In genomic region chr3:62184559-62184958, GRCh38 we compare ENCODE assay signal across 18 cellular contexts.
DNase-seq lines count a peak whose midpoint lies in the region; ATAC-seq, FAIRE-seq and TF ChIP-seq lines count a peak whose summit lies in the region.
"Had no signal": no experiment of that assay in that cellular context is flagged by ENCODE, and none has a peak within 500 bp of the region (broad histone marks: within the 10 kb centered on the region; RNA-seq: fewer than 3 reads in every experiment).

No MANE protein-coding gene starts in this region.

- H3K9me3 Mint-ChIP-seq in WTC11: no peaks in the 10 kb centered on the region
- H3K9me3 Mint-ChIP-seq: activated B cell treated with CpG ODN at 0.5 μM for 24 hours; effector memory CD8-positive, alpha-beta T cell had no signal

- H3K9me3 ChIP-seq in A673 (ENCODE audit: low read depth, low read length, poor library complexity, severe bottlenecking): no peaks in the 10 kb centered on the region
- no peaks in the 10 kb centered on the region for H3K9me3 ChIP-seq in HEK293 (ENCODE audit: control insufficient read depth, insufficient read depth, low read depth, low read length)
- H3K9me3 ChIP-seq in kidney (ENCODE audit: control insufficient read depth in 1 of 2, low read length in 2 of 2): no peaks in the 10 kb centered on the region
- H3K9me3 ChIP-seq: heart left ventricle had no signal

- intact Hi-C loops in A673 (cut with micrococcal nuclease; ENCODE audit: unreplicated experiment): no loop called here
- intact Hi-C loops in kidney (cut with DNase I): loop anchor here (10.0 kb wide), 1 partner anchor 320 kb away; no protein-coding TSS in a partner anchor

- H3K27me3 Mint-ChIP-seq in WTC11 (ENCODE audit: low read depth): no peaks in the 10 kb centered on the region
- H3K27me3 Mint-ChIP-seq: activated B cell treated with CpG ODN at 0.5 μM for 24 hours had no signal

- CTCF ChIA-PET in A673 (lab: Charles Lee): no interaction called here
- CTCF ChIA-PET in HEK293 (lab: Yijun Ruan, JAX): no interaction called here
- CTCF ChIA-PET in WTC11 (lab: Charles Lee): interaction anchor here (1.4 kb wide), 1 partner anchor 248 kb away, joined by 5 read pairs; no protein-coding TSS in a partner anchor

- BruUV-seq in A673 (replicated peaks; lab: Mats Ljungman, UMichigan): no TSS peak

- H3K27ac ChIP-seq in A673 (ENCODE audit: low read depth, low read length, poor library complexity, severe bottlenecking) (no peak overlapping the region), HEK293 (ENCODE audit: extremely low read depth, low read depth, low read length) (no peak overlapping the region), kidney (ENCODE audit: low read depth in 2 of 2, low read length in 2 of 2) (no peak overlapping the region)
- H3K27ac ChIP-seq: heart left ventricle had no signal

- no peak overlapping the region for H3K9ac ChIP-seq in kidney (ENCODE audit: low read length in 2 of 2)

- no peak overlapping the region for H3K4me3 Mint-ChIP-seq in WTC11
- H3K4me3 Mint-ChIP-seq: activated B cell treated with CpG ODN at 0.5 μM for 24 hours; effector memory CD8-positive, alpha-beta T cell had no signal

- DNase-seq in A673 (ENCODE audit: low spot score) (peak; percentile 30), WTC11 (ENCODE audit: low spot score) (no peak), kidney (peak; percentile 71), NK-92 (lab: John Stamatoyannopoulos, UW; ENCODE audit: unreplicated experiment) (no peak), NCI-H1105 treated with DMSO at 0.1 percent for 48 hours (lab: John Stamatoyannopoulos, UW) (no peak), G401 (ENCODE audit: low spot score) (no peak)
- DNase-seq in activated CD8-positive, alpha-beta memory T cell treated with anti-CD3 and anti-CD28 coated beads, Interleukin-2, amount 50 U/mL, for 48 hours: no peak
- DNase-seq: activated B cell treated with CpG ODN at 0.5 μM for 24 hours; activated T-cell treated with anti-CD3 and anti-CD28 coated beads, Interleukin-2, amount 50 U/mL, for 1 hour; aorta; effector memory CD8-positive, alpha-beta T cell; NCI-H1092 treated with DMSO at 0.1 percent for 48 hours; NK-92 treated with Interleukin-12 subunit alpha and Interleukin-12 subunit beta, amount 100 ng/mL, for 24 hours; retina; stimulated activated CD4-positive, alpha-beta T cell treated with anti-CD3 and anti-CD28 coated beads, Interleukin-4, amount 100 ng/mL, for 4 hours; stimulated activated naive CD8-positive, alpha-beta T cell treated with anti-CD3 and anti-CD28 coated beads, Interleukin-15, Interleukin-2, amounts not matched to agents 100 U/mL and 50 U/mL, for 24 hours had no signal

- peaks cover 25% of the 10 kb centered on the region for H3K4me1 Mint-ChIP-seq in WTC11

- no peak for TF ChIP-seq CTCF in A673 (conservative IDR thresholded peaks at IDR 0.05; ENCODE audit: low read depth, low read length)
- TF ChIP-seq CTCF in HEK293 (tag by site-specific recombination; IDR thresholded peaks at IDR 0.05): no peak
- TF ChIP-seq CTCF in WTC11 (IDR thresholded peaks at IDR 0.05): no peak
- no peak for TF ChIP-seq CTCF in kidney (IDR thresholded peaks at IDR 0.05; ENCODE audit: borderline replicate concordance, extremely low read depth, insufficient read depth)

- H3K36me3 ChIP-seq in A673 (ENCODE audit: insufficient read depth, low read length, poor library complexity, severe bottlenecking) (no peaks in the 10 kb centered on the region), HEK293 (ENCODE audit: control insufficient read depth in 2 of 2, insufficient read depth in 1 of 2, low read length in 2 of 2) (no peaks in the 10 kb centered on the region), kidney (ENCODE audit: control insufficient read depth in 1 of 2, insufficient read depth in 2 of 2, low read length in 2 of 2) (no peaks in the 10 kb centered on the region)
- H3K36me3 ChIP-seq: heart left ventricle had no signal

- POLR2A ChIA-PET in A673 (lab: Charles Lee; ENCODE audit: low non-redundant PET): no interaction called here
- POLR2A ChIA-PET in HEK293 (lab: Yijun Ruan, JAX): no interaction called here
- POLR2A ChIA-PET in WTC11 (lab: Charles Lee): no interaction called here

- no peak overlapping the region for H3K4me3 ChIP-seq in A673 (ENCODE audit: low read depth, low read length, poor library complexity, severe bottlenecking)
- H3K4me3 ChIP-seq in HEK293 (ENCODE audit: low read depth, low read length): no peak overlapping the region
- no peak overlapping the region for H3K4me3 ChIP-seq in kidney (ENCODE audit: low read length in 2 of 2)
- H3K4me3 ChIP-seq: heart left ventricle had no signal

- peaks cover 25% of the 10 kb centered on the region for H3K36me3 Mint-ChIP-seq in WTC11

- H3K27ac Mint-ChIP-seq in WTC11: peak overlapping the region; percentile 37
- H3K27ac Mint-ChIP-seq: activated B cell treated with CpG ODN at 0.5 μM for 24 hours; effector memory CD8-positive, alpha-beta T cell had no signal

- in situ Hi-C loops in G401 (cut with HindIII; ENCODE audit: low sequenced_read_pairs): no loop called here

- H3K4me1 ChIP-seq in A673 (ENCODE audit: insufficient read depth, low read length, poor library complexity, severe bottlenecking): no peaks in the 10 kb centered on the region
- H3K4me1 ChIP-seq in HEK293 (ENCODE audit: control insufficient read depth, insufficient read depth, low read length): no peaks in the 10 kb centered on the region
- peaks cover 0 to 3% of the 10 kb centered on the region in 2 donors for H3K4me1 ChIP-seq in kidney (ENCODE audit: control insufficient read depth in 1 of 2, insufficient read depth in 1 of 2, low read depth in 1 of 2, low read length in 2 of 2)

- no peak for FAIRE-seq in kidney (lab: Jason Lieb, UNC)

- ATAC-seq in WTC11: peak; percentile 50
- ATAC-seq: effector memory CD8-positive, alpha-beta T cell; heart left ventricle; stimulated activated naive CD8-positive, alpha-beta T cell treated with anti-CD3 and anti-CD28 coated beads, Interleukin-15, Interleukin-2, amounts not matched to agents 100 U/mL and 50 U/mL, for 24 hours had no signal

- no peaks in the 10 kb centered on the region for H3K27me3 ChIP-seq in A673 (replicated peaks; ENCODE audit: insufficient read depth, low read depth, low read length, poor library complexity)
- H3K27me3 ChIP-seq: heart left ventricle had no signal

TF ChIP-seq in HEK293, 187 proteins besides CTCF, POLR2A, EP300 and RAD21 (continues in another document):
- TF ChIP-seq ZNF391 (tag by site-specific recombination; IDR thresholded peaks at IDR 0.05; ENCODE audit: borderline replicate concordance, low read depth): no peak
- peak; percentile 87 for TF ChIP-seq ZNF341 (tag by site-specific recombination; IDR thresholded peaks at IDR 0.05; ENCODE audit: low read depth)
- no peak for TF ChIP-seq ZNF133 (tag by site-specific recombination; IDR thresholded peaks at IDR 0.05)
- no peak for TF ChIP-seq ZSCAN23 (tag by site-specific recombination; IDR thresholded peaks at IDR 0.05)
- no peak for TF ChIP-seq ZNF354C (tag by site-specific recombination; IDR thresholded peaks at IDR 0.05; ENCODE audit: borderline replicate concordance, low read depth)
- 0 out of 2 replicates have a peak, but pooled peaks have one; percentile 32 for TF ChIP-seq ZBTB20 (tag by site-specific recombination; IDR thresholded peaks at IDR 0.05)
- no peak for TF ChIP-seq ZNF48 (tag by site-specific recombination; IDR thresholded peaks at IDR 0.05)
- no peak for TF ChIP-seq ZNF214 (tag by site-specific recombination; IDR thresholded peaks at IDR 0.05; ENCODE audit: borderline replicate concordance)
- TF ChIP-seq GLIS1 (tag by site-specific recombination; IDR thresholded peaks at IDR 0.05): peak; percentile 84

TF ChIP-seq in WTC11, 78 proteins besides CTCF, POLR2A, EP300 and RAD21:
- TF ChIP-seq GABPB1 (CRISPR knock-in tag; IDR thresholded peaks at IDR 0.05) (peak; percentile 79), FOXP1 (CRISPR knock-in tag; IDR thresholded peaks at IDR 0.05; ENCODE audit: borderline replicate concordance) (no peak), ZSCAN18 (CRISPR knock-in tag; IDR thresholded peaks at IDR 0.05) (no peak)

Comparison
In these comparisons a context has a peak if more than half of its experiments do, and no peak if none do; other contexts are left out.
1. DNase-seq: peak in A673 (single experiment) and kidney (single experiment); none in WTC11 (single experiment), NK-92 (single experiment), NCI-H1105 treated with DMSO at 0.1 percent for 48 hours (single experiment), activated CD8-positive, alpha-beta memory T cell treated with anti-CD3 and anti-CD28 coated beads, Interleukin-2, amount 50 U/mL, for 48 hours (single experiment) and G401 (single experiment).